In genomic region chr21:43994085-43994484, GRCh38 we compare ENCODE assay signal across 21 cellular contexts.
"Had no signal": no experiment of that assay in that cellular context is flagged by ENCODE, and none has a peak within 500 bp of the region (broad histone marks: within the 10 kb centered on the region; RNA-seq: fewer than 3 reads in every experiment).

No MANE protein-coding gene starts in this region.

- H3K4me1 ChIP-seq: stomach, thyroid gland had no signal

- H3K27ac ChIP-seq: cardiac muscle cell, stomach, thyroid gland had no signal

- H3K4me3 Mint-ChIP-seq: activated CD4-positive, alpha-beta memory T cell treated with anti-CD3 and anti-CD28 coated beads, Interleukin-2, amount 10 ng/mL, durations not matched to agents 7 days and 5 days; activated CD4-positive, alpha-beta T cell treated with anti-CD3 and anti-CD28 coated beads for 36 hours; activated naive CD8-positive, alpha-beta T cell treated with anti-CD3 and anti-CD28 coated beads, Interleukin-2, amount 10 ng/mL, durations not matched to agents 7 days and 5 days; activated T-helper 17 cell treated with anti-CD3 and anti-CD28 coated beads, Interleukin-2, amount 50 U/mL, for 72 hours; effector memory CD8-positive, alpha-beta T cell; nephron progenitor cell; stimulated activated effector memory CD8-positive, alpha-beta T cell treated with anti-CD3 and anti-CD28 coated beads, Interleukin-12 subunit alpha, Interleukin-12 subunit beta, amount 100 ng/mL, for 72 hours; T-cell; WTC11 had no signal

- H3K9me3 Mint-ChIP-seq: activated CD4-positive, alpha-beta memory T cell treated with anti-CD3 and anti-CD28 coated beads, Interleukin-2, amount 10 ng/mL, durations not matched to agents 7 days and 5 days; activated naive CD8-positive, alpha-beta T cell treated with anti-CD3 and anti-CD28 coated beads, Interleukin-2, amount 10 ng/mL, durations not matched to agents 7 days and 5 days; activated T-helper 17 cell treated with anti-CD3 and anti-CD28 coated beads, Interleukin-2, amount 50 U/mL, for 72 hours; effector memory CD8-positive, alpha-beta T cell; stimulated activated effector memory CD8-positive, alpha-beta T cell treated with anti-CD3 and anti-CD28 coated beads, Interleukin-12 subunit alpha, Interleukin-12 subunit beta, amount 100 ng/mL, for 72 hours; T-cell; WTC11 had no signal

- H3K4me1 Mint-ChIP-seq: activated CD4-positive, alpha-beta memory T cell treated with anti-CD3 and anti-CD28 coated beads, Interleukin-2, amount 10 ng/mL, durations not matched to agents 7 days and 5 days; activated CD4-positive, alpha-beta T cell treated with anti-CD3 and anti-CD28 coated beads for 36 hours; activated naive CD8-positive, alpha-beta T cell treated with anti-CD3 and anti-CD28 coated beads, Interleukin-2, amount 10 ng/mL, durations not matched to agents 7 days and 5 days; activated T-helper 17 cell treated with anti-CD3 and anti-CD28 coated beads, Interleukin-2, amount 50 U/mL, for 72 hours; stimulated activated effector memory CD8-positive, alpha-beta T cell treated with anti-CD3 and anti-CD28 coated beads, Interleukin-12 subunit alpha, Interleukin-12 subunit beta, amount 100 ng/mL, for 72 hours; T-cell; WTC11 had no signal

- H3K4me3 ChIP-seq: cardiac muscle cell, smooth muscle cell, stomach, thyroid gland had no signal

- H3K36me3 Mint-ChIP-seq: activated naive CD8-positive, alpha-beta T cell treated with anti-CD3 and anti-CD28 coated beads, Interleukin-2, amount 10 ng/mL, durations not matched to agents 7 days and 5 days; stimulated activated effector memory CD8-positive, alpha-beta T cell treated with anti-CD3 and anti-CD28 coated beads, Interleukin-12 subunit alpha, Interleukin-12 subunit beta, amount 100 ng/mL, for 72 hours; T-cell; WTC11 had no signal

- DNase-seq: activated CD4-positive, alpha-beta memory T cell treated with anti-CD3 and anti-CD28 coated beads, Interleukin-2, amount 10 ng/mL, durations not matched to agents 7 days and 5 days; activated CD4-positive, alpha-beta T cell treated with anti-CD3 and anti-CD28 coated beads for 36 hours; activated naive CD4-positive, alpha-beta T cell; activated naive CD8-positive, alpha-beta T cell treated with anti-CD3 and anti-CD28 coated beads, Interleukin-2, amount 10 ng/mL, durations not matched to agents 7 days and 5 days; activated T-cell treated with anti-CD3 and anti-CD28 coated beads, Interleukin-2, amount 50 U/mL, for 1 hour; amygdala; dermis blood vessel endothelial cell; effector memory CD8-positive, alpha-beta T cell; midbrain; nephron progenitor cell; stimulated activated CD4-positive, alpha-beta T cell treated with anti-CD3 and anti-CD28 coated beads, Interleukin-4, amount 100 ng/mL, for 24 hours; stomach; T-cell; thyroid gland had no signal

- FAIRE-seq: urothelium cell line had no signal

- ATAC-seq: activated CD4-positive, alpha-beta T cell treated with anti-CD3 and anti-CD28 coated beads for 36 hours; activated T-helper 17 cell treated with anti-CD3 and anti-CD28 coated beads, Interleukin-2, amount 50 U/mL, for 72 hours; effector memory CD8-positive, alpha-beta T cell; stimulated activated effector memory CD8-positive, alpha-beta T cell treated with anti-CD3 and anti-CD28 coated beads, Interleukin-12 subunit alpha, Interleukin-12 subunit beta, amount 100 ng/mL, for 72 hours; T-cell; WTC11 had no signal

- H3K4me2 ChIP-seq: smooth muscle cell had no signal

- H3K36me3 ChIP-seq: cardiac muscle cell, stomach, thyroid gland had no signal

- H3K9me3 ChIP-seq: stomach, thyroid gland had no signal

- H3K27ac Mint-ChIP-seq: activated CD4-positive, alpha-beta memory T cell treated with anti-CD3 and anti-CD28 coated beads, Interleukin-2, amount 10 ng/mL, durations not matched to agents 7 days and 5 days; activated CD4-positive, alpha-beta T cell treated with anti-CD3 and anti-CD28 coated beads for 36 hours; activated naive CD8-positive, alpha-beta T cell treated with anti-CD3 and anti-CD28 coated beads, Interleukin-2, amount 10 ng/mL, durations not matched to agents 7 days and 5 days; activated T-helper 17 cell treated with anti-CD3 and anti-CD28 coated beads, Interleukin-2, amount 50 U/mL, for 72 hours; effector memory CD8-positive, alpha-beta T cell; nephron progenitor cell; progenitor cell of endocrine pancreas; stimulated activated effector memory CD8-positive, alpha-beta T cell treated with anti-CD3 and anti-CD28 coated beads, Interleukin-12 subunit alpha, Interleukin-12 subunit beta, amount 100 ng/mL, for 72 hours; T-cell; WTC11 had no signal

- H3K27me3 ChIP-seq: cardiac muscle cell, thyroid gland had no signal

- H3K27me3 Mint-ChIP-seq: activated CD4-positive, alpha-beta T cell treated with anti-CD3 and anti-CD28 coated beads for 36 hours; activated naive CD8-positive, alpha-beta T cell treated with anti-CD3 and anti-CD28 coated beads, Interleukin-2, amount 10 ng/mL, durations not matched to agents 7 days and 5 days; T-cell had no signal
